Comparison of ENCODE assay signal across 13 cellular contexts in the genomic region with DNA sequence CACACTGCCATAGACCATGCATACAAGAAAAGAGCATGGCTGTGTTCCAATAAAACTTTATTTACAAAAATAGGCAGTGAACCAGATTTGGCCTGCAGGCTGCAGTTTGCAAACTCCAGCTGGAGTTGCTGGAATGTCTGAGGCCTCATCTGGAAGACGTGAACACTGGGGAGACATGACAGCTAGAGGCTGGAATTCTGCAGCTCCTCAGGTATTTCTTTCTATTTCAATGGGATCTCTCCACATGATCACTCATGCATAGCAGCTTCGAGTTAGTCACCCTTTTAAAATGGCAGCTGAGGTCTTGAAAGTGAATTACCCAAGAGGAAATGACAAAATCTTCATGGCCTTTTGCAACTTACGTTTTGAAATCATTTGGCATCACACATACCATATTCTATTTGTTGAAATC. TPM values are rescaled to one million over a fixed set of nuclear protein-coding genes. Genes with fewer than 3 reads are reported as not detected.
DNase-seq lines count a peak whose midpoint lies in the region; ATAC-seq, FAIRE-seq and TF ChIP-seq lines count a peak whose summit lies in the region.
"Had no signal": no experiment of that assay in that cellular context is flagged by ENCODE, and none has a peak within 500 bp of the region (broad histone marks: within the 10 kb centered on the region; RNA-seq: fewer than 3 reads in every experiment).

No MANE protein-coding gene starts in this region.

- H3K4me2 ChIP-seq in GM12878 (ENCODE audit: control insufficient read depth, insufficient read depth): no peak overlapping the region
- H3K4me2 ChIP-seq: KMS-11 had no signal

- H2AFZ ChIP-seq in GM12878 (ENCODE audit: control insufficient read depth, low read depth, low read length): no peak overlapping the region

- no peak for TF ChIP-seq RAD21 in GM12878 (IDR thresholded peaks at IDR 0.05; ENCODE audit: insufficient read depth, low read depth, low read length)

- POLR2A ChIA-PET in GM12878 (lab: Charles Lee): interaction anchor here (0.9 kb wide), 1 partner anchor 10 kb away, joined by 3 read pairs; no protein-coding TSS in a partner anchor

- intact Hi-C loops in GM12878 (cut with micrococcal nuclease; ENCODE audit: unreplicated experiment): no loop called here
- intact Hi-C loops in heart left ventricle (cut with DNase I): no loop called here

- WGBS in GM12878 (ENCODE audit: insufficient coverage, insufficient replicate concordance, low lambda C conversion rate, missing lambda C conversion rate): 35% methylated on average over 3 of the region's 3 CpGs
- 35 to 43% methylated on average over 1 to 2 of the region's 3 CpGs for WGBS in mesodermal cell (ENCODE audit: insufficient coverage in 2 of 2), 2 experiments
- 29 to 57% (median 52%) methylated on average over 3 of the region's 3 CpGs for WGBS in heart left ventricle, 4 donors

- no TSS peak for BruUV-seq in GM12878 (replicated peaks; lab: Mats Ljungman, UMichigan)

- peaks cover 20% of the 10 kb centered on the region for H3K4me1 ChIP-seq in GM12878 (ENCODE audit: control insufficient read depth, insufficient read depth, low read length)
- peaks cover 6% of the 10 kb centered on the region for H3K4me1 ChIP-seq in mesodermal cell (ENCODE audit: control insufficient read depth, insufficient read depth, low read length, poor library complexity, severe bottlenecking)
- no peaks in the 10 kb centered on the region for H3K4me1 ChIP-seq in heart left ventricle
- H3K4me1 ChIP-seq: psoas muscle had no signal

- TF ChIP-seq EP300 in GM12878 (IDR thresholded peaks at IDR 0.05; ENCODE audit: borderline replicate concordance in 1 of 2, control insufficient read depth in 1 of 2, low read depth in 2 of 2, low read length in 2 of 2): no peak

- CTCF ChIA-PET in GM12878 (lab: Yijun Ruan, JAX): interaction anchor here (0.6 to 1.1 kb wide), 3 partner anchors 32 to 817 kb away, joined by 3 read pairs; no protein-coding TSS in a partner anchor

- H4K20me1 ChIP-seq in GM12878 (ENCODE audit: control insufficient read depth, insufficient read depth): no peaks in the 10 kb centered on the region

- peak; percentile 82 for DNase-seq in EH (ENCODE audit: low read depth)
- DNase-seq in NB4 (ENCODE audit: low read depth): peak; percentile 84
- no peak for DNase-seq in GM12878 (ENCODE audit: low read depth, low spot score)
- DNase-seq in heart left ventricle: no peak
- DNase-seq in activated CD4-positive, alpha-beta T cell treated with anti-CD3 and anti-CD28 coated beads, Interleukin-2, amount 50 U/mL, for 4 hours: no peak
- DNase-seq: activated B cell treated with CpG ODN at 0.5 μM for 24 hours; effector CD4-positive, alpha-beta T cell; left colon; psoas muscle had no signal

- TF ChIP-seq CTCF in NB4 (IDR thresholded peaks at IDR 0.05; ENCODE audit: low read depth, low read length) (no peak), GM12878 (IDR thresholded peaks at IDR 0.05 in 2 of 3, conservative IDR thresholded peaks at IDR 0.05 in 1 of 3; ENCODE audit: control insufficient read depth in 2 of 3, extremely low read depth in 1 of 3, insufficient read depth in 1 of 3, low read depth in 3 of 3, low read length in 3 of 3) (no peak), heart left ventricle (IDR thresholded peaks at IDR 0.05) (no peak)

- RAD21 ChIA-PET in GM12878 (lab: Charles Lee; ENCODE audit: unreplicated experiment): interaction anchor here (2.0 kb wide), 1 partner anchor 30 kb away, joined by 6 read pairs; no protein-coding TSS in a partner anchor

- no peak overlapping the region for H3K4me3 ChIP-seq in NB4 (ENCODE audit: low read depth, low read length)
- no peak overlapping the region for H3K4me3 ChIP-seq in GM12878
- H3K4me3 ChIP-seq in mesodermal cell (ENCODE audit: extremely low read depth, insufficient read depth, low read length, poor library complexity, severe bottlenecking): no peak overlapping the region
- no peak overlapping the region for H3K4me3 ChIP-seq in heart left ventricle
- H3K4me3 ChIP-seq: psoas muscle had no signal

- no peak overlapping the region for H3K9ac ChIP-seq in GM12878 (ENCODE audit: control insufficient read depth, insufficient read depth, low read length)
- H3K9ac ChIP-seq: KMS-11 had no signal

- H3K9me3 ChIP-seq in GM12878 (replicated peaks; ENCODE audit: control insufficient read depth, insufficient read depth, low read length) (peaks cover 2% of the 10 kb centered on the region; the same call in 1 of the 3 replicates), mesodermal cell (ENCODE audit: control insufficient read depth, low read length) (peaks cover 4% of the 10 kb centered on the region), heart left ventricle (no peaks in the 10 kb centered on the region)
- H3K9me3 ChIP-seq: psoas muscle had no signal

- H3K27me3 ChIP-seq in GM12878 (replicated peaks in 1 of 2; ENCODE audit: control insufficient read depth in 2 of 2, insufficient read depth in 2 of 2, low read length in 1 of 2) (no peaks in the 10 kb centered on the region), heart left ventricle (no peaks in the 10 kb centered on the region)

- H3K36me3 ChIP-seq in GM12878 (ENCODE audit: control insufficient read depth in 2 of 2, insufficient read depth in 2 of 2, low read length in 1 of 2) (no peaks in the 10 kb centered on the region), mesodermal cell (ENCODE audit: control insufficient read depth, insufficient read depth, low read length) (no peaks in the 10 kb centered on the region), heart left ventricle (no peaks in the 10 kb centered on the region)

- no peaks in the 10 kb centered on the region for H3K79me2 ChIP-seq in GM12878 (ENCODE audit: control insufficient read depth, insufficient read depth, low read length)

- SMC1A ChIA-PET in GM12878 (lab: Charles Lee; ENCODE audit: uncharacterized antibody, unreplicated experiment): interaction anchor here (0.8 to 4.3 kb wide), 6 partner anchors 10 to 114 kb away, joined by 3 to 24 read pairs (median 4); no protein-coding TSS in a partner anchor

- in situ Hi-C loops in GM12878 (cut with MboI): no loop called here

- TF ChIP-seq POLR2A in NB4 (IDR thresholded peaks at IDR 0.05; ENCODE audit: extremely low read depth, insufficient read length) (no peak), GM12878 (IDR thresholded peaks at IDR 0.05; ENCODE audit: low read depth, low read length) (no peak), heart left ventricle (IDR thresholded peaks at IDR 0.05) (no peak)

- no peak for FAIRE-seq in GM12878 (lab: Jason Lieb, UNC)

- ATAC-seq in GM12878 (no peak), heart left ventricle (no peak), HG03108 (IDR thresholded peaks at IDR 0.05; ENCODE audit: unreplicated experiment) (no peak), HG03135 (IDR thresholded peaks at IDR 0.05; ENCODE audit: unreplicated experiment) (no peak)
- ATAC-seq: left colon, psoas muscle had no signal

- H3K27ac ChIP-seq in GM12878 (ENCODE audit: control insufficient read depth, insufficient read depth) (no peak overlapping the region), mesodermal cell (ENCODE audit: low read depth, low read length, severe bottlenecking) (peak overlapping the region; percentile 30), heart left ventricle (no peak overlapping the region)
- H3K27ac ChIP-seq: KMS-11, psoas muscle had no signal

TF ChIP-seq in GM12878, 131 proteins besides CTCF, POLR2A, EP300 and RAD21 (continues in another document):
- TF ChIP-seq TCF3 (IDR thresholded peaks at IDR 0.05; ENCODE audit: borderline replicate concordance, insufficient read depth, low read depth, low read length) (no peak), SRF (IDR thresholded peaks at IDR 0.05; ENCODE audit: low read depth in 2 of 2, low read length in 2 of 2) (no peak), CBX3 (IDR thresholded peaks at IDR 0.05; ENCODE audit: borderline replicate concordance, low read depth) (no peak), DPF2 (IDR thresholded peaks at IDR 0.05) (no peak), GABPA (IDR thresholded peaks at IDR 0.05; ENCODE audit: low read depth) (no peak), PAX5 (IDR thresholded peaks at IDR 0.05; ENCODE audit: borderline replicate concordance, low read depth, low read length) (0 out of 2 replicates have a peak, but pooled peaks have one; percentile 7)

RNA-seq across cellular contexts. Expression of a gene that starts 52.6 kb away (rescaled TPM):
- total RNA-seq in GM12878 (2013; cell fraction: nucleolus; rRNA removed): 59.6 and 68.0 TPM in 2 replicates
- total RNA-seq in GM12878 (2014; rRNA removed) (16.2 and 18.1 TPM in 2 replicates), GM12878 (2014; rRNA removed; fragmentation: Illumina TruSeq; extraction: Trizol) (18.9 and 20.5 TPM in 2 replicates), GM12878 (2021) (12.5 and 15.6 TPM in 2 replicates), heart left ventricle (10 to 100 TPM in 7 of 9 donors, 1 to 10 TPM in 2; 8.1 to 16.5 (median 11.5) TPM)
- polyA plus RNA-seq in GM12878 (2011; ENCODE audit: low read depth): 11.0 TPM
- polyA plus RNA-seq in GM12878 (2011; rRNA removed) (35.5 and 63.4 TPM in 2 replicates), GM12878 (2014; fragmentation: Illumina TruSeq; extraction: Trizol) (23.6 and 29.1 TPM in 2 replicates), GM12878 (2014; fragmentation: Nextera tagmentation; extraction: Ambion mirVana) (10 to 100 TPM; 80.2 to 99.5 TPM), GM12878 (2014; rRNA removed) (17.4 and 18.1 TPM in 2 replicates), GM12878 (2016; fragmentation: Nextera tagmentation; extraction: Ambion mirVana) (10 to 100 TPM; 33.2 to 42.0 TPM), heart left ventricle (10 to 100 TPM; 13.8 to 16.5 TPM)
- polyA plus RNA-seq in GM12878 (2011; cell fraction: cytosol; rRNA removed): 9.9 and 13.5 TPM in 2 replicates
- 18.2 and 23.2 TPM in 2 replicates for polyA plus RNA-seq in GM12878 (2011; cell fraction: nucleus; rRNA removed)
- polyA plus RNA-seq in GM12878 (2012): 15.9 and 22.8 TPM in 2 replicates
- polyA minus RNA-seq in GM12878 (2011; rRNA and poly(A)+ RNA removed): 9.1 and 11.0 TPM in 2 replicates
- polyA minus RNA-seq in GM12878 (2011; cell fraction: cytosol; rRNA and poly(A)+ RNA removed): 3.1 and 6.7 TPM in 2 replicates
- polyA minus RNA-seq in GM12878 (2011; cell fraction: nucleus; rRNA and poly(A)+ RNA removed): 21.5 and 27.6 TPM in 2 replicates
- polyA plus RNA-seq in mesodermal cell (2013, experiment 1 of 2): 38.5 TPM
- polyA plus RNA-seq in mesodermal cell (2013, experiment 2 of 2): 42.8 TPM

Comparison
In these comparisons a context has a peak if more than half of its experiments do, and no peak if none do; other contexts are left out.
1. DNase-seq: peak in EH (single experiment) and NB4 (single experiment); none in GM12878 (single experiment), heart left ventricle (0 of 5) and activated CD4-positive, alpha-beta T cell treated with anti-CD3 and anti-CD28 coated beads, Interleukin-2, amount 50 U/mL, for 4 hours (0 of 2).